Comparison of ENCODE assay signal across 11 cellular contexts in genomic region chr2:143451622-143452021, GRCh38.
DNase-seq lines count a peak whose midpoint lies in the region; ATAC-seq and TF ChIP-seq lines count a peak whose summit lies in the region.
"Had no signal": no experiment of that assay in that cellular context is flagged by ENCODE, and none has a peak within 500 bp of the region (broad histone marks: within the 10 kb centered on the region; RNA-seq: fewer than 3 reads in every experiment).

No MANE protein-coding gene starts in this region.

- H3K27me3 Mint-ChIP-seq in activated T-helper 17 cell treated with anti-CD3 and anti-CD28 coated beads, Interleukin-2, amount 50 U/mL, for 72 hours = no peaks in the 10 kb centered on the region
- H3K27me3 Mint-ChIP-seq: activated naive CD8-positive, alpha-beta T cell treated with anti-CD3 and anti-CD28 coated beads, Interleukin-2, amount 10 ng/mL, durations not matched to agents 7 days and 5 days had no signal

- ATAC-seq in GM19025 (IDR thresholded peaks at IDR 0.05; ENCODE audit: low read depth, unreplicated experiment) (peak; percentile 78), HG03175 (IDR thresholded peaks at IDR 0.05; ENCODE audit: unreplicated experiment) (peak; percentile 70)
- ATAC-seq in activated T-helper 17 cell treated with anti-CD3 and anti-CD28 coated beads, Interleukin-2, amount 50 U/mL, for 72 hours (replicated peaks) = peak; percentile 82

- TF ChIP-seq CTCF in foreskin fibroblast (IDR thresholded peaks at IDR 0.05; ENCODE audit: low read depth, low read length) = no peak

- H3K4me3 ChIP-seq in foreskin fibroblast (ENCODE audit: low read depth in 1 of 2, low read length in 2 of 2) = no peak overlapping the region
- H3K4me3 ChIP-seq: lung had no signal

- peak overlapping the region; percentile 59 for H3K27ac Mint-ChIP-seq in activated T-helper 17 cell treated with anti-CD3 and anti-CD28 coated beads, Interleukin-2, amount 50 U/mL, for 72 hours
- H3K27ac Mint-ChIP-seq: activated naive CD8-positive, alpha-beta T cell treated with anti-CD3 and anti-CD28 coated beads, Interleukin-2, amount 10 ng/mL, durations not matched to agents 7 days and 5 days had no signal

- H3K4me1 Mint-ChIP-seq in activated T-helper 17 cell treated with anti-CD3 and anti-CD28 coated beads, Interleukin-2, amount 50 U/mL, for 72 hours = peaks cover 37% of the 10 kb centered on the region

- H3K36me3 Mint-ChIP-seq in activated T-helper 17 cell treated with anti-CD3 and anti-CD28 coated beads, Interleukin-2, amount 50 U/mL, for 72 hours (ENCODE audit: low read depth) = peaks cover 24% of the 10 kb centered on the region

- H3K4me3 Mint-ChIP-seq in activated T-helper 17 cell treated with anti-CD3 and anti-CD28 coated beads, Interleukin-2, amount 50 U/mL, for 72 hours = peak overlapping the region; percentile 47
- H3K4me3 Mint-ChIP-seq: activated naive CD8-positive, alpha-beta T cell treated with anti-CD3 and anti-CD28 coated beads, Interleukin-2, amount 10 ng/mL, durations not matched to agents 7 days and 5 days had no signal

- no peaks in the 10 kb centered on the region for H3K9me3 Mint-ChIP-seq in activated T-helper 17 cell treated with anti-CD3 and anti-CD28 coated beads, Interleukin-2, amount 50 U/mL, for 72 hours

- DNase-seq in A172 (ENCODE audit: low spot score) = peak; percentile 86
- DNase-seq in NCI-H146 treated with DMSO at 0.1 percent for 48 hours (lab: John Stamatoyannopoulos, UW; ENCODE audit: unreplicated experiment) = no peak
- no peak for DNase-seq in SHP77 treated with DMSO at 0.1 percent for 48 hours (lab: John Stamatoyannopoulos, UW)
- no peak for DNase-seq in superior temporal gyrus (ENCODE audit: extremely low spot score)
- no peak for DNase-seq in foreskin fibroblast
- DNase-seq: activated naive CD8-positive, alpha-beta T cell treated with anti-CD3 and anti-CD28 coated beads, Interleukin-2, amount 10 ng/mL, durations not matched to agents 7 days and 5 days; NCI-H1092 had no signal
